26 cellular contexts compared by ENCODE assay signal in genomic region chr10:71427246-71427645, GRCh38. TPM values are rescaled to one million over a fixed set of nuclear protein-coding genes. Genes with fewer than 3 reads are reported as not detected.
"Had no signal": no experiment of that assay in that cellular context is flagged by ENCODE, and none has a peak within 500 bp of the region (broad histone marks: within the 10 kb centered on the region; RNA-seq: fewer than 3 reads in every experiment).

No MANE protein-coding gene starts in this region.

- DNase-seq: activated CD4-positive, alpha-beta memory T cell treated with anti-CD3 and anti-CD28 coated beads for 36 hours; activated CD4-positive, alpha-beta T cell treated with anti-CD3 and anti-CD28 coated beads, Interleukin-2, amount 10 ng/mL, durations not matched to agents 7 days and 5 days; activated CD4-positive, CD25-positive, alpha-beta regulatory T cell; activated gamma-delta T cell; activated naive CD4-positive, alpha-beta T cell treated with anti-CD3 and anti-CD28 coated beads for 36 hours; activated T-cell treated with anti-CD3 and anti-CD28 coated beads, Interleukin-2, amount 50 U/mL, for 4 hours; amygdala; KG1; NCI-H1092; NCI-H1417 treated with DMSO at 0.1 percent for 48 hours; NCI-H1694 treated with DMSO at 0.1 percent for 48 hours; NCI-H2081; NCI-H510A treated with DMSO at 0.1 percent for 48 hours; NCI-H69; NK-92 treated with Interleukin-12 subunit alpha and Interleukin-12 subunit beta, amount 100 ng/mL, for 24 hours; Peyer's patch; Right ventricle myocardium superior; SJCRH30 had no signal

- H3K36me3 Mint-ChIP-seq: activated CD4-positive, alpha-beta memory T cell treated with anti-CD3 and anti-CD28 coated beads for 36 hours; activated naive CD8-positive, alpha-beta T cell; brain; IgD-negative memory B cell had no signal

- H3K9me3 ChIP-seq: Peyer's patch, SJCRH30 had no signal

- H3K27me3 ChIP-seq: Peyer's patch, SJCRH30 had no signal

- H3K4me3 ChIP-seq: Peyer's patch, SJCRH30 had no signal

- H3K27ac Mint-ChIP-seq: activated CD4-positive, alpha-beta memory T cell treated with anti-CD3 and anti-CD28 coated beads for 36 hours; activated CD4-positive, alpha-beta T cell treated with anti-CD3 and anti-CD28 coated beads, Interleukin-2, amount 10 ng/mL, durations not matched to agents 7 days and 5 days; activated naive CD4-positive, alpha-beta T cell treated with anti-CD3 and anti-CD28 coated beads for 36 hours; activated naive CD8-positive, alpha-beta T cell; activated T-helper 17 cell treated with anti-CD3 and anti-CD28 coated beads, Interleukin-2, amount 50 U/mL, for 72 hours; IgD-negative memory B cell had no signal

- H3K4me1 ChIP-seq: Peyer's patch, SJCRH30 had no signal

- H3K27me3 Mint-ChIP-seq: activated CD4-positive, alpha-beta T cell treated with anti-CD3 and anti-CD28 coated beads, Interleukin-2, amount 10 ng/mL, durations not matched to agents 7 days and 5 days had no signal

- H3K27ac ChIP-seq: Peyer's patch, RWPE1, SJCRH30, VCaP had no signal

- H3K9me3 Mint-ChIP-seq: activated CD4-positive, alpha-beta memory T cell treated with anti-CD3 and anti-CD28 coated beads for 36 hours; activated CD4-positive, alpha-beta T cell treated with anti-CD3 and anti-CD28 coated beads, Interleukin-2, amount 10 ng/mL, durations not matched to agents 7 days and 5 days; activated naive CD4-positive, alpha-beta T cell treated with anti-CD3 and anti-CD28 coated beads for 36 hours; activated T-cell treated with anti-CD3 and anti-CD28 coated beads, Interleukin-2, amount 50 U/mL, for 4 hours; activated T-helper 17 cell treated with anti-CD3 and anti-CD28 coated beads, Interleukin-2, amount 50 U/mL, for 72 hours; central memory CD8-positive, alpha-beta T cell; IgD-negative memory B cell had no signal

- H3K36me3 ChIP-seq: Peyer's patch, SJCRH30 had no signal

- H3K4me3 Mint-ChIP-seq: activated CD4-positive, alpha-beta memory T cell treated with anti-CD3 and anti-CD28 coated beads for 36 hours; activated CD4-positive, alpha-beta T cell treated with anti-CD3 and anti-CD28 coated beads, Interleukin-2, amount 10 ng/mL, durations not matched to agents 7 days and 5 days; activated naive CD4-positive, alpha-beta T cell treated with anti-CD3 and anti-CD28 coated beads for 36 hours; activated naive CD8-positive, alpha-beta T cell; activated T-cell treated with anti-CD3 and anti-CD28 coated beads, Interleukin-2, amount 50 U/mL, for 4 hours; activated T-helper 17 cell treated with anti-CD3 and anti-CD28 coated beads, Interleukin-2, amount 50 U/mL, for 72 hours; brain; central memory CD8-positive, alpha-beta T cell; IgD-negative memory B cell had no signal

- H3K4me1 Mint-ChIP-seq: activated CD4-positive, alpha-beta T cell treated with anti-CD3 and anti-CD28 coated beads, Interleukin-2, amount 10 ng/mL, durations not matched to agents 7 days and 5 days; activated T-helper 17 cell treated with anti-CD3 and anti-CD28 coated beads, Interleukin-2, amount 50 U/mL, for 72 hours; central memory CD8-positive, alpha-beta T cell; IgD-negative memory B cell had no signal

RNA-seq across cellular contexts. Expression of gene CDH23, which starts 30.5 kb away (rescaled TPM):
- total RNA-seq: astrocyte had no signal
